Comparison of ENCODE assay signal across 12 cellular contexts in genomic region chr9:134189167-134189474, GRCh38. TPM values are rescaled to one million over a fixed set of nuclear protein-coding genes. Genes with fewer than 3 reads are reported as not detected.
DNase-seq lines count a peak whose midpoint lies in the region; ATAC-seq lines count a peak whose summit lies in the region.
"Had no signal": no experiment of that assay in that cellular context is flagged by ENCODE, and none has a peak within 500 bp of the region (broad histone marks: within the 10 kb centered on the region; RNA-seq: fewer than 3 reads in every experiment).

No MANE protein-coding gene starts in this region.

- no peak overlapping the region for H2BK5ac ChIP-seq in mesendoderm (ENCODE audit: low read length)

- ATAC-seq in HG03432 (IDR thresholded peaks at IDR 0.05; ENCODE audit: unreplicated experiment) (no peak), HG02884 (IDR thresholded peaks at IDR 0.05; ENCODE audit: unreplicated experiment) (no peak)

- H3K27me3 ChIP-seq in mesendoderm (ENCODE audit: insufficient read depth, low read length, poor library complexity) = no peaks in the 10 kb centered on the region

- H2AK5ac ChIP-seq in mesendoderm (ENCODE audit: low read length) = no peak overlapping the region

- no peak overlapping the region for H4K5ac ChIP-seq in mesendoderm (ENCODE audit: low read length)

- no CpG with 5 or more reads among the region's 14 CpGs for WGBS in mesendoderm (ENCODE audit: extremely low coverage, insufficient coverage, low lambda C conversion rate)

- H3K4me3 ChIP-seq in mesendoderm (ENCODE audit: low read length) = peak overlapping the region; percentile 18

- peak overlapping the region; percentile 45 for H3K4me2 ChIP-seq in mesendoderm (ENCODE audit: low read length)

- no peak overlapping the region for H3K4ac ChIP-seq in mesendoderm (ENCODE audit: low read depth, low read length)

- no peaks in the 10 kb centered on the region for H3K79me2 ChIP-seq in mesendoderm (ENCODE audit: control insufficient read depth, insufficient read depth, low read length)

- H3K36me3 ChIP-seq in mesendoderm (ENCODE audit: control insufficient read depth, insufficient read depth, low read length) = no peaks in the 10 kb centered on the region

- H2BK120ac ChIP-seq in mesendoderm (ENCODE audit: low read depth, low read length) = no peak overlapping the region

- no peak overlapping the region for H3K18ac ChIP-seq in mesendoderm (ENCODE audit: low read length)

- H3K56ac ChIP-seq in mesendoderm (ENCODE audit: low read length) = peak overlapping the region; percentile 62

- H2BK15ac ChIP-seq in mesendoderm (replicated peaks; ENCODE audit: low read depth) = no peak overlapping the region

- no peak overlapping the region for H4K8ac ChIP-seq in mesendoderm (ENCODE audit: low read depth, low read length)

- H3K23ac ChIP-seq in mesendoderm (ENCODE audit: low read length) = no peak overlapping the region

- no peaks in the 10 kb centered on the region for H3K4me1 ChIP-seq in mesendoderm (ENCODE audit: control insufficient read depth, low read depth, low read length)

- DNase-seq in activated effector memory CD4-positive, alpha-beta T cell treated with anti-CD3 and anti-CD28 coated beads, Interleukin-2, amount 50 U/mL, for 16 hours = peak; percentile 31
- DNase-seq in activated effector memory CD4-positive, alpha-beta T cell treated with Interleukin-2 at 50 U/mL for 16 hours = no peak
- peak; percentile 19 for DNase-seq in mesendoderm
- DNase-seq in effector CD4-positive, alpha-beta T cell = no peak
- DNase-seq: dermis blood vessel endothelial cell; kidney glomerular epithelial cell; stimulated activated CD4-positive, alpha-beta T cell treated with anti-CD3 and anti-CD28 coated beads, Interleukin-1b, Interleukin-23, amount 100 ng/mL, for 48 hours had no signal

- no peaks in the 10 kb centered on the region for H3K79me1 ChIP-seq in mesendoderm (ENCODE audit: low read length)

- H3K27ac ChIP-seq in cingulate gyrus (ENCODE audit: low read depth, low read length) (peak overlapping the region; percentile 58), mesendoderm (ENCODE audit: low read depth, low read length) (no peak overlapping the region), temporal lobe (ENCODE audit: low read depth, low read length) (peak overlapping the region; percentile 56)

- peak overlapping the region; percentile 60 for H3K9ac ChIP-seq in mesendoderm (ENCODE audit: low read length)

RNA-seq across cellular contexts. Expression of gene RNU6ATAC, which starts 24.8 kb away (rescaled TPM):
- not detected for polyA plus RNA-seq in mesendoderm (2013, experiment 1 of 2)
- polyA plus RNA-seq in mesendoderm (2013, experiment 2 of 2) = not detected
- total RNA-seq in temporal lobe = under 0.01 TPM
- total RNA-seq: dermis blood vessel endothelial cell, NCI-H460 had no signal

RNA-seq across cellular contexts. Expression of gene WDR5, which starts 53.2 kb away (rescaled TPM):
- 50.8 TPM for polyA plus RNA-seq in mesendoderm (2013, experiment 1 of 2)
- polyA plus RNA-seq in mesendoderm (2013, experiment 2 of 2) = 52.5 TPM
- 20.2 TPM for total RNA-seq in temporal lobe

Comparison
In these comparisons a context has a peak if more than half of its experiments do, and no peak if none do; other contexts are left out.
1. DNase-seq: peak in activated effector memory CD4-positive, alpha-beta T cell treated with anti-CD3 and anti-CD28 coated beads, Interleukin-2, amount 50 U/mL, for 16 hours (single experiment) and mesendoderm (single experiment); none in activated effector memory CD4-positive, alpha-beta T cell treated with Interleukin-2 at 50 U/mL for 16 hours (single experiment) and effector CD4-positive, alpha-beta T cell (single experiment).